ENCODE assay signal across 2 cellular contexts in genomic region chr2:216717491-216717901, GRCh38.
TF ChIP-seq lines count a peak whose summit lies in the region.

No MANE protein-coding gene starts in this region.

TF ChIP-seq in SK-N-SH treated with all-trans-retinoic acid at 6 μM for 48 hours, 23 proteins besides CTCF, POLR2A, EP300 and RAD21 (continued from another document):
- TF ChIP-seq CREB5 (CRISPR knock-in tag; IDR thresholded peaks at IDR 0.05; ENCODE audit: low read depth) (no peak), TCF4 (CRISPR knock-in tag; IDR thresholded peaks at IDR 0.05; ENCODE audit: borderline replicate concordance) (no peak), ISL1 (CRISPR knock-in tag; IDR thresholded peaks at IDR 0.05) (no peak), PATZ1 (CRISPR knock-in tag; IDR thresholded peaks at IDR 0.05; ENCODE audit: borderline replicate concordance) (no peak), ZFP3 (CRISPR knock-in tag; IDR thresholded peaks at IDR 0.05) (no peak)
TF ChIP-seq in SK-N-SH treated with all-trans-retinoic acid at 6 μM for 48 hours: peak in this region for 0.

TF ChIP-seq in SK-N-SH, 30 proteins besides CTCF, POLR2A, EP300 and RAD21 (continued from another document):
- TF ChIP-seq MEF2A (IDR thresholded peaks at IDR 0.05; ENCODE audit: borderline replicate concordance, low read depth): no peak
